In the genomic region with DNA sequence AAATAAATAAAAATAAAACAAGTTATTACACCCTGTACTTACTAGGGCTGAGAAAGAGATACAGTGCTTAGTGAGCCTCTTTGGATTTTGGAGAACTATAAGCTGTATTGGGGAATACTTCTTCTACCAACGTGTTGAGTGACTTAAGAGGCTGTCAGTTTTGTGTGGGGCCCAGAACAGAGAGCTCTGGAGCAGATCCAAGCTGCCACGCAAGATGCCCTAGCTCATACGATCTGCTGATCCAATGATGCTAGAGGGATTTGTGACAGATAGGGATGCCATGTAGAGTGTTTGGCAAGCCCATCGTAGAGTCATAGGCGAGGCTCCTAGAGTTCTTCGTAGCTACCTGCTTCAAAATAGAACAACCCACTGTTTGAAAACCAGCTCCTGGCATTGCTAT, we compare ENCODE assay signal across 23 cellular contexts.
"Had no signal": no experiment of that assay in that cellular context is flagged by ENCODE, and none has a peak within 500 bp of the region (broad histone marks: within the 10 kb centered on the region; RNA-seq: fewer than 3 reads in every experiment).

No MANE protein-coding gene starts in this region.

- DNase-seq: dermis blood vessel endothelial cell; effector memory CD4-positive, alpha-beta T cell; esophagus squamous epithelium; foreskin melanocyte; hypothalamus; immature natural killer cell; islet precursor cell; kidney glomerular epithelial cell; mesendoderm; midbrain; naive thymus-derived CD4-positive, alpha-beta T cell; sigmoid colon; stimulated activated CD4-positive, alpha-beta T cell treated with anti-CD3 and anti-CD28 coated beads, Interleukin-2, amount 100 ng/mL, for 24 hours; stimulated activated CD4-positive, alpha-beta T cell treated with anti-CD3 and anti-CD28 coated beads, Interleukin-4, amount 100 ng/mL, for 24 hours; stimulated activated naive CD4-positive, alpha-beta T cell treated with Interleukin-2 at 50 U/mL for 16 hours; stomach; thyroid gland; trophoblast cell had no signal

- H3K27me3 ChIP-seq: colonic mucosa, esophagus squamous epithelium, neural progenitor cell, sigmoid colon, stomach, thyroid gland, vagina had no signal

- H3K4me3 ChIP-seq: colonic mucosa, esophagus squamous epithelium, neural progenitor cell, prostate gland, sigmoid colon, stomach, thyroid gland, vagina had no signal

- H3K4me2 ChIP-seq: neural progenitor cell had no signal

- ATAC-seq: naive thymus-derived CD4-positive, alpha-beta T cell; stimulated activated effector memory CD8-positive, alpha-beta T cell treated with anti-CD3 and anti-CD28 coated beads, Interleukin-12 subunit alpha, Interleukin-12 subunit beta, amount 100 ng/mL, for 72 hours had no signal

- H3K9ac ChIP-seq: neural progenitor cell had no signal

- H3K36me3 ChIP-seq: colonic mucosa, esophagus squamous epithelium, neural progenitor cell, prostate gland, sigmoid colon, stomach, thyroid gland, vagina had no signal

- H3K9me3 ChIP-seq: colonic mucosa, esophagus squamous epithelium, prostate gland, sigmoid colon, stomach, thyroid gland, vagina had no signal

- H2AFZ ChIP-seq: neural progenitor cell had no signal

- H3K27ac ChIP-seq: colonic mucosa, esophagus squamous epithelium, neural progenitor cell, prostate gland, sigmoid colon, stomach, vagina had no signal

- H3K4me1 ChIP-seq: prostate gland had no signal
